ENCODE assay signal across 9 cellular contexts in the genomic region with DNA sequence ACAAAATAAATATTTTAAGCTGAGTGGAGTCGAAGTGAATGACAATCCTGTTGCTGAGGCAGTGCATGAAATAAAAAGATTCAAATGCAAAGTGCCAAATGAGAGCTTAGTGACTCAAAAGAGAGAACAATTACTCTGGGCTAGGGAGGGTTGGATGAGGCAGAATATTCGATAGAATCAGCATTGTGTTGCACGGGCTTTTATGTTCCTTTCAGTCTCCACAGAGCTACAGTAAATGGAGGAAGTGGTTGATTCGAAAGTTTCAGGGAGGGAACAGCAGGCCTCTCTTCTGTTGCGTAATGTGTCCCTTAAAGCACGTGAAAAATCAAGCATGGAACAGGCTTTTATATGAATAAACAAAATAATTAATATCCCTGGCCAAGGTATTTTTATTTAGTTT.
DNase-seq lines count a peak whose midpoint lies in the region; ATAC-seq and FAIRE-seq lines count a peak whose summit lies in the region.
"Had no signal": no experiment of that assay in that cellular context is flagged by ENCODE, and none has a peak within 500 bp of the region (broad histone marks: within the 10 kb centered on the region; RNA-seq: fewer than 3 reads in every experiment).

No MANE protein-coding gene starts in this region.

- no peak for FAIRE-seq in frontal cortex (lab: Jason Lieb, UNC)

- peak; percentile 5 for DNase-seq in foreskin melanocyte
- DNase-seq in COR-L47 (lab: John Stamatoyannopoulos, UW): no peak
- DNase-seq in frontal cortex (ENCODE audit: low spot score in 2 of 2): no peak
- DNase-seq in DMS153 (lab: John Stamatoyannopoulos, UW): no peak
- DNase-seq: activated effector memory CD4-positive, alpha-beta T cell treated with Interleukin-2 at 50 U/mL for 16 hours; NCI-H82 had no signal

- peak; percentile 98 for ATAC-seq in GM18907 (IDR thresholded peaks at IDR 0.05; ENCODE audit: unreplicated experiment)
- ATAC-seq in GM21825 (IDR thresholded peaks at IDR 0.05; ENCODE audit: unreplicated experiment): peak; percentile 99
- ATAC-seq in HG03558 (IDR thresholded peaks at IDR 0.05; ENCODE audit: extremely low read depth, unreplicated experiment): peak; percentile 95
